Comparison of ENCODE assay signal across 1 cellular context in the genomic region with DNA sequence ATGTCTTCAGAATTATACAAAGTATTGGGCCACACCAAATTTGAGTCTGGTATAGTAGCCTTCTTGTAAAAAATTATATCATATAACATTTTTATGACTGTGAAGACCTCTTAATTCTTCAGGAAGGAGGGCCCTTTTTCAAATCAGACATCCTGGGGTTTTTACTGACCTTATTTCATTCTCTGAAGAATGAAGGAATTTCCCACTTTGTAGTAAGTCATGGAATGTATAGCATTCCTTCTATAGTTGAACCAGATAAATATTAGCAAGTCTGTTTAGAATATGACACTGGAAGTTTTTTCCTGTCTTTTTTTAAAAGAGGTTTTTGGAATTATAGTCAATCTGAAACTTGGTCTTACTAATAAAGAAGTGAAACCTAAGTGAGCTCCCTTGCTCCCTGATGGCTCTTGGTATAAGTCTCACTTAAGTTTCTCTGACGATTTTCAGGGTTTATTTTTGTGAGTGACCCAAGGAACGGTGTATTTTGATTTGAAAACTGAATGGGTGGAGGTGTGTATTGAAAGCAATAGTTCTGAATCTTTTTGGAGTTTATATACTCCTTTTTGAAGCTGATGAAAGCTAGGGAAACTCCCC.
TF ChIP-seq lines count a peak whose summit lies in the region.

No MANE protein-coding gene starts in this region.

TF ChIP-seq in IMR-90, 13 proteins besides CTCF, POLR2A, EP300 and RAD21:
- TF ChIP-seq USF2 (IDR thresholded peaks at IDR 0.05; ENCODE audit: low read depth, low read length), result no peak
- no peak for TF ChIP-seq MAFK (IDR thresholded peaks at IDR 0.05; ENCODE audit: low read depth, low read length)
- TF ChIP-seq SMC3 (IDR thresholded peaks at IDR 0.05; ENCODE audit: low read depth, low read length), result no peak
- TF ChIP-seq CEBPB (IDR thresholded peaks at IDR 0.05; ENCODE audit: low read depth, low read length), result no peak
- no peak for TF ChIP-seq ELK1 (IDR thresholded peaks at IDR 0.05; ENCODE audit: borderline replicate concordance, low read depth, low read length)
- no peak for TF ChIP-seq BHLHE40 (IDR thresholded peaks at IDR 0.05; ENCODE audit: low read depth, low read length)
- TF ChIP-seq FOS (IDR thresholded peaks at IDR 0.05; ENCODE audit: low read depth, low read length), result no peak
- no peak for TF ChIP-seq MAZ (IDR thresholded peaks at IDR 0.05; ENCODE audit: borderline replicate concordance, low read depth, low read length)
- TF ChIP-seq RFX5 (IDR thresholded peaks at IDR 0.05; ENCODE audit: low read depth, low read length), result no peak
